In genomic region chr10:101174319-101174718, GRCh38 we compare ENCODE assay signal across 39 cellular contexts. TPM values are rescaled to one million over a fixed set of nuclear protein-coding genes. Genes with fewer than 3 reads are reported as not detected.
"Had no signal": no experiment of that assay in that cellular context is flagged by ENCODE, and none has a peak within 500 bp of the region (broad histone marks: within the 10 kb centered on the region; RNA-seq: fewer than 3 reads in every experiment).

No MANE protein-coding gene starts in this region.

- DNase-seq: Karpas-422, MG63, MM.1S, MV-4-11, NCI-H1048, NCI-H1092, NCI-H1092 treated with DMSO at 0.1 percent for 48 hours, NCI-H1105, NCI-H1105 treated with DMSO at 0.1 percent for 48 hours, NCI-H1417, NCI-H1417 treated with DMSO at 0.1 percent for 48 hours, NCI-H1436, NCI-H1436 treated with DMSO at 0.1 percent for 48 hours, NCI-H146, NCI-H1694, NCI-H1694 treated with DMSO at 0.1 percent for 48 hours, NCI-H187, NCI-H187 treated with DMSO at 0.1 percent for 48 hours, NCI-H1930, NCI-H2029, NCI-H2029 treated with DMSO at 0.1 percent for 48 hours, NCI-H2081, NCI-H2081 treated with DMSO at 0.1 percent for 48 hours, NCI-H2107, NCI-H2171, NCI-H2171 treated with DMSO at 0.1 percent for 48 hours, NCI-H2227 treated with DMSO at 0.1 percent for 48 hours, NCI-H226, NCI-H345, NCI-H446, NCI-H446 treated with DMSO at 0.1 percent for 48 hours, NCI-H510A, NCI-H510A treated with DMSO at 0.1 percent for 48 hours, NCI-H524, NCI-H524 treated with DMSO at 0.1 percent for 48 hours had no signal

- H3K4me3 ChIP-seq: MG63 had no signal

- H3K36me3 ChIP-seq: MG63 had no signal

RNA-seq across cellular contexts. Expression of gene TLX1, which starts 43.2 kb away (rescaled TPM):
- total RNA-seq: LHCN-M2, M059J, MCF 10A, NCI-H460 had no signal

RNA-seq across cellular contexts. Expression of gene LBX1, which starts 54.9 kb away (rescaled TPM):
- total RNA-seq: M059J, MCF 10A had no signal
